In the genomic region with DNA sequence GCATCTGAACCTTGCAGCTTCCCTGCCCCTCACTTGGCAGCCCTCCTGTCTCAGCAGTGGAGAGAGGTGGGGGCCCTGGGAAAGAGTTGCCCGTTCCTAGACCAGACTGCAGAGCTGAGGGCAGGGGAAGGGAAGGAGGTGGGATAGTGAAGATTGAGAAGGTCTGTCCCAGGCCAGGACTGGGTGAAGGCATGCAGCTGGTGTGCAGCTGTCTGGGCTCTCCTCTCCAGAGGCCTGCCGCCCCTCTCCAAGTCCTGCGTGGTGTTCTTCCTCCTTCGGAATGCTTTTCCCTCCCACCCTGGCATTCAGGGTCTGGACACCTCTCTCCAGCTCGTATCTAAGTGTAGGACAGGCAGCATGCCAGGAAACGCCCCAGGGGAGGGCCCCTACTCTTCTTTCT, we compare ENCODE assay signal across 18 cellular contexts.
"Had no signal": no experiment of that assay in that cellular context is flagged by ENCODE, and none has a peak within 500 bp of the region (broad histone marks: within the 10 kb centered on the region; RNA-seq: fewer than 3 reads in every experiment).

No MANE protein-coding gene starts in this region.

- H3K27ac ChIP-seq: coronary artery, left ventricle myocardium inferior, lower lobe of right lung, neutrophil, stomach, thoracic aorta, transverse colon had no signal

- H3K36me3 ChIP-seq: left ventricle myocardium inferior, lower lobe of right lung, neutrophil, stomach, thoracic aorta, transverse colon had no signal

- DNase-seq: central memory CD4-positive, alpha-beta T cell; effector CD8-positive, alpha-beta T cell; foreskin melanocyte; hippocampal formation; kidney glomerular epithelial cell; left ventricle myocardium inferior; lower lobe of right lung; midbrain; nephron progenitor cell; right cardiac atrium; small intestine; stimulated activated CD4-positive, alpha-beta T cell treated with anti-CD3 and anti-CD28 coated beads, Interleukin-2, amount 100 ng/mL, for 48 hours; stomach; substantia nigra; transverse colon had no signal

- H3K4me1 ChIP-seq: lower lobe of right lung, stomach had no signal

- H3K9me3 ChIP-seq: left ventricle myocardium inferior, lower lobe of right lung, neutrophil, stomach, thoracic aorta, transverse colon had no signal

- H3K4me3 ChIP-seq: coronary artery, left ventricle myocardium inferior, lower lobe of right lung, stomach, thoracic aorta, transverse colon had no signal

- ATAC-seq: lower lobe of right lung, right cardiac atrium had no signal
